31 cellular contexts compared by ENCODE assay signal in the genomic region with DNA sequence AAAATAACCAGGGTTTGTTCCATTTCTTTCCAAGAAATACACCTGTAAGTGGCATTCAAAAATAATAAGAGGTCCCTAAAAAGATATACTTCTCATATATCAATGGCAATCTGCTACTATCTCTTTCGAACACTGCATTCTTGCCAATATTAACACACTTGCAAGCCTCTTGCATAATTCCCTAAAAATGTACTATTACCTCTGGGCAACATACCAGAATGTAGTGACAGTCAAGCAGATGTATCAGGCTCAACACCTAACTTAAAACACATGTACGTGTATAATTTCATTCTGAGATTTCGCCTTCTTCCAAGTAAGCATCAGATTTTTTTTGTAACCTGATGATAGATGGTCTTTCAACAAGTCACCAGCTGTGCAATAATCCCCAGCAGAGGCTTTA. TPM values are rescaled to one million over a fixed set of nuclear protein-coding genes. Genes with fewer than 3 reads are reported as not detected.
"Had no signal": no experiment of that assay in that cellular context is flagged by ENCODE, and none has a peak within 500 bp of the region (broad histone marks: within the 10 kb centered on the region; RNA-seq: fewer than 3 reads in every experiment).

No MANE protein-coding gene starts in this region.

- H3K4me1 ChIP-seq: neural progenitor cell, parathyroid adenoma, psoas muscle, spleen, testis, upper lobe of right lung had no signal

- H3K36me3 ChIP-seq: neural progenitor cell, ovary, spleen, suprapubic skin, tibial artery, transverse colon, upper lobe of right lung, uterus had no signal

- H3K4me2 ChIP-seq: neural progenitor cell, smooth muscle cell had no signal

- H3K4me3 ChIP-seq: neural progenitor cell, ovary, psoas muscle, skin epidermis, smooth muscle cell, spleen, suprapubic skin, testis, tibial artery, transverse colon, upper lobe of right lung, uterus had no signal

- H3K27me3 ChIP-seq: ovary, testis had no signal

- H3K9ac ChIP-seq: neural progenitor cell, parathyroid adenoma had no signal

- H3K79me2 ChIP-seq: parathyroid adenoma had no signal

- H2AFZ ChIP-seq: neural progenitor cell, parathyroid adenoma had no signal

- H3K27ac ChIP-seq: neural progenitor cell, ovary, parathyroid adenoma, psoas muscle, skin epidermis, spleen, suprapubic skin, testis, tibial artery, transverse colon, upper lobe of right lung, uterus had no signal

- DNase-seq: natural killer cell; occipital lobe; ovary; posterior cingulate gyrus; psoas muscle; right cardiac atrium; spleen; stimulated activated CD4-positive, alpha-beta T cell treated with anti-CD3 and anti-CD28 coated beads, Interleukin-12 subunit alpha, Interleukin-12 subunit beta, amount 100 ng/mL, for 4 hours; stimulated activated CD4-positive, alpha-beta T cell treated with anti-CD3 and anti-CD28 coated beads, Interleukin-1b, Interleukin-23, amount 100 ng/mL, for 48 hours; stimulated activated CD4-positive, alpha-beta T cell treated with anti-CD3 and anti-CD28 coated beads, Interleukin-4, amount 100 ng/mL, for 1 hour; stimulated activated CD4-positive, alpha-beta T cell treated with anti-CD3 and anti-CD28 coated beads, Interleukin-4, amount 100 ng/mL, for 4 hours; stimulated activated CD8-positive, alpha-beta memory T cell treated with anti-CD3 and anti-CD28 coated beads, Interleukin-4, amount 100 ng/mL, for 48 hours; stimulated activated naive CD4-positive, alpha-beta T cell; stimulated activated naive CD8-positive, alpha-beta T cell treated with anti-CD3 and anti-CD28 coated beads, Interleukin-15, amount 100 ng/mL, for 72 hours; stimulated activated naive CD8-positive, alpha-beta T cell treated with anti-CD3 and anti-CD28 coated beads, Interleukin-15, Interleukin-2, amounts not matched to agents 100 U/mL and 50 U/mL, for 24 hours; substantia nigra; testis; tibial artery; transverse colon; upper lobe of right lung; uterus had no signal

- H3K9me3 ChIP-seq: ovary, psoas muscle, suprapubic skin, testis, tibial artery, transverse colon, upper lobe of right lung, uterus had no signal

- ATAC-seq: natural killer cell; psoas muscle; right cardiac atrium; sciatic nerve; stimulated activated memory B cell treated with anti-CD40 and anti-IgM and Interleukin-4, amounts not matched to agents 10 μg/mL and 1 μg/mL and 100 μg/mL, for 72 hours; stimulated activated naive CD8-positive, alpha-beta T cell treated with anti-CD3 and anti-CD28 coated beads, Interleukin-15, amount 100 ng/mL, for 72 hours; stimulated activated naive CD8-positive, alpha-beta T cell treated with anti-CD3 and anti-CD28 coated beads, Interleukin-15, Interleukin-2, amounts not matched to agents 100 U/mL and 50 U/mL, for 24 hours; upper lobe of right lung had no signal

RNA-seq across cellular contexts. Expression of a gene that starts 3.4 kb away (rescaled TPM):
- total RNA-seq: natural killer cell, osteoblast, progenitor cell of endocrine pancreas, renal cortical epithelial cell, right cardiac atrium, smooth muscle cell, spleen had no signal
- polyA plus RNA-seq: right cardiac atrium, smooth muscle cell had no signal
